14 cellular contexts compared by ENCODE assay signal in the genomic region with DNA sequence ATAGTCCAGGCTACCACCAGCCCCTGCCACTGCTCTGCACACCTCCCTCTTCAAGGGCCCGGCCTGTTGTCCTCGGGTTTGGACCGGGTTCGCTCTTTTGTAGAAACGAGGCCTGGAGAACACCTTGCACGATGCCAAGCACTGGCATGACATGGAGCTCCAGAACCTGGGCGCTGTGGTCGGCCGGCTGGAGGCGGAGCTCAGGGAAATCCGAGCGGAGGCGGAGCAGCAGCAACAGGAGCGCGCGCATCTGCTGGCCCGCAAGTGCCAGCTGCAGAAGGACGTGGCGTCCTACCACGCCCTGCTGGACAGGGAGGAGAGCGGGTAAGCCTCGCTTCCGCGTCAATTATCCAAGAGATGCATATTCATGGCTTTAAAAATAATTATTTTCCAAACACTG.
DNase-seq lines count a peak whose midpoint lies in the region; TF ChIP-seq lines count a peak whose summit lies in the region.
"Had no signal": no experiment of that assay in that cellular context is flagged by ENCODE, and none has a peak within 500 bp of the region (broad histone marks: within the 10 kb centered on the region; RNA-seq: fewer than 3 reads in every experiment).

No MANE protein-coding gene starts in this region.

- no peak for TF ChIP-seq EP300 in transverse colon (IDR thresholded peaks at IDR 0.05; ENCODE audit: low read depth)

- H3K27ac Mint-ChIP-seq in CD14-positive monocyte = peak overlapping the region in 1 of 7 donors; percentile 71

- H3K27me3 ChIP-seq in iPS-15b (ENCODE audit: control insufficient read depth, insufficient read depth, low read length) = peaks cover 10% of the 10 kb centered on the region
- no peaks in the 10 kb centered on the region for H3K27me3 ChIP-seq in transverse colon
- H3K27me3 ChIP-seq: breast epithelium had no signal

- TF ChIP-seq CTCF in transverse colon (IDR thresholded peaks at IDR 0.05) = no peak
- TF ChIP-seq CTCF in CD14-positive monocyte (IDR thresholded peaks at IDR 0.05) = no peak

- 63 to 88% methylated on average over 12 to 24 of the region's 24 CpGs for WGBS in transverse colon (ENCODE audit: low coverage in 1 of 2), 2 donors

- no peak for TF ChIP-seq POLR2A in transverse colon (IDR thresholded peaks at IDR 0.05)

- DNase-seq in NCI-H1694 treated with DMSO at 0.1 percent for 48 hours (lab: John Stamatoyannopoulos, UW) = peak; percentile 19
- no peak for DNase-seq in NCI-H1694 (lab: John Stamatoyannopoulos, UW)
- DNase-seq in SHP77 (lab: John Stamatoyannopoulos, UW) = peak; percentile 72 to 91
- peak; percentile 54 for DNase-seq in transverse colon
- DNase-seq in CD14-positive monocyte (ENCODE audit: low spot score) = no peak
- no peak for DNase-seq in kidney glomerular epithelial cell (lab: John Stamatoyannopoulos, UW)
- DNase-seq in SKM-1 treated with dmso at 0.1 percent for 144 hours (lab: John Stamatoyannopoulos, UW; ENCODE audit: unreplicated experiment) = no peak
- DNase-seq: left cardiac atrium, NCI-H526 had no signal

- H3K4me1 Mint-ChIP-seq in CD14-positive monocyte = peaks cover 11% of the 10 kb centered on the region

- H3K36me3 ChIP-seq in iPS-15b (ENCODE audit: control insufficient read depth, insufficient read depth, low read length) (no peaks in the 10 kb centered on the region), transverse colon (no peaks in the 10 kb centered on the region)
- H3K36me3 ChIP-seq: breast epithelium had no signal

- in situ Hi-C loops in transverse colon (cut with MboI; ENCODE audit: low pct_ligation_motif_present in 1 of 4, low pct_unique_long_range_greater_than_20kb in 1 of 4, low sequenced_read_pairs in 3 of 4) = loop anchor here in 1 of 4 donors (25.0 kb wide), 1 partner anchor 115 kb away; no protein-coding TSS in a partner anchor

- intact Hi-C loops in transverse colon (cut with DNase I; ENCODE audit: low total_unique reads) (no loop called here), CD14-positive monocyte (cut with micrococcal nuclease) (no loop called here)

- H3K9me3 ChIP-seq in iPS-15b (ENCODE audit: control insufficient read depth, insufficient read depth, low read length) (no peaks in the 10 kb centered on the region), transverse colon (no peaks in the 10 kb centered on the region)
- H3K9me3 ChIP-seq: breast epithelium had no signal

- H3K4me3 ChIP-seq in iPS-15b (ENCODE audit: low read depth, low read length) (peak overlapping the region; percentile 45), transverse colon (no peak overlapping the region)
- H3K4me3 ChIP-seq: SK-N-MC had no signal

- H3K27ac ChIP-seq in transverse colon = no peak overlapping the region
- H3K27ac ChIP-seq: 22Rv1, breast epithelium, parathyroid adenoma, SK-N-MC had no signal

- no peaks in the 10 kb centered on the region for H3K36me3 Mint-ChIP-seq in CD14-positive monocyte

- no peak overlapping the region for H3K4me3 Mint-ChIP-seq in CD14-positive monocyte

- peaks cover 20% of the 10 kb centered on the region for H3K4me1 ChIP-seq in iPS-15b (ENCODE audit: control insufficient read depth, insufficient read depth, low read length)
- H3K4me1 ChIP-seq in transverse colon = peaks cover 0 to 22% (median 15%) of the 10 kb centered on the region in 4 donors
- H3K4me1 ChIP-seq: breast epithelium had no signal

- peaks cover 0 to 2% (median 0%) of the 10 kb centered on the region in 3 donors for H3K27me3 Mint-ChIP-seq in CD14-positive monocyte (ENCODE audit: low read depth in 3 of 3)

- no peak overlapping the region for H3K9ac ChIP-seq in iPS-15b (ENCODE audit: low read depth, low read length)
- H3K9ac ChIP-seq: parathyroid adenoma had no signal

- H3K9me3 Mint-ChIP-seq in CD14-positive monocyte = peaks cover 0 to 2% (median 0%) of the 10 kb centered on the region in 7 donors

Comparison
In these comparisons a context has a peak if more than half of its experiments do, and no peak if none do; other contexts are left out.
1. DNase-seq: peak in NCI-H1694 treated with DMSO at 0.1 percent for 48 hours (single experiment), SHP77 (2 of 2) and transverse colon (single experiment); none in NCI-H1694 (single experiment), CD14-positive monocyte (single experiment), kidney glomerular epithelial cell (single experiment) and SKM-1 treated with dmso at 0.1 percent for 144 hours (single experiment).